In genomic region chr17:43125967-43126910, GRCh38 we compare ENCODE assay signal across 8 cellular contexts.
DNase-seq lines count a peak whose midpoint lies in the region; ATAC-seq and FAIRE-seq lines count a peak whose summit lies in the region.

No MANE protein-coding gene starts in this region.

- H3K27me3 ChIP-seq in mucosa of stomach (ENCODE audit: control insufficient read depth, insufficient read depth, low read length): no peaks in the 10 kb centered on the region

- peak; percentile 43 for DNase-seq in DMS114 treated with DMSO at 0.1 percent for 48 hours (lab: John Stamatoyannopoulos, UW; ENCODE audit: unreplicated experiment)
- DNase-seq in NCI-H748 (lab: John Stamatoyannopoulos, UW; ENCODE audit: unreplicated experiment): peak; percentile 42
- peak in 1 of 61 donors; percentile 9 for DNase-seq in caudate nucleus (lab: John Stamatoyannopoulos, UW)
- DNase-seq in NCI-H2196 (lab: John Stamatoyannopoulos, UW; ENCODE audit: unreplicated experiment): no peak
- DNase-seq in HTR-8/SVneo (ENCODE audit: insufficient read length, low spot score): no peak
- no peak for DNase-seq in iPS-NIHi7 (ENCODE audit: extremely low spot score)

- FAIRE-seq in HTR-8/SVneo (lab: Jason Lieb, UNC): no peak

- H3K4me1 ChIP-seq in mucosa of stomach (ENCODE audit: control insufficient read depth, insufficient read depth, low read length): peaks cover 15% of the 10 kb centered on the region

- no peak for ATAC-seq in HG03439 (IDR thresholded peaks at IDR 0.05; ENCODE audit: unreplicated experiment)

- H3K9ac ChIP-seq in mucosa of stomach (ENCODE audit: low read length): peak overlapping the region; percentile 79

- peak overlapping the region; percentile 53 for H3K4me3 ChIP-seq in mucosa of stomach (ENCODE audit: low read length)

- no peaks in the 10 kb centered on the region for H3K9me3 ChIP-seq in mucosa of stomach (ENCODE audit: control insufficient read depth, low read length)

- H3K27ac ChIP-seq in caudate nucleus (ENCODE audit: low read depth, low read length): peak overlapping the region; percentile 52

- no peaks in the 10 kb centered on the region for H3K36me3 ChIP-seq in mucosa of stomach (ENCODE audit: control insufficient read depth, insufficient read depth, low read length)

Comparison
In these comparisons a context has a peak if more than half of its experiments do, and no peak if none do; other contexts are left out.
1. DNase-seq: peak in DMS114 treated with DMSO at 0.1 percent for 48 hours (single experiment) and NCI-H748 (single experiment); none in NCI-H2196 (single experiment), HTR-8/SVneo (single experiment) and iPS-NIHi7 (single experiment).